ENCODE assay signal across 8 cellular contexts in the genomic region with DNA sequence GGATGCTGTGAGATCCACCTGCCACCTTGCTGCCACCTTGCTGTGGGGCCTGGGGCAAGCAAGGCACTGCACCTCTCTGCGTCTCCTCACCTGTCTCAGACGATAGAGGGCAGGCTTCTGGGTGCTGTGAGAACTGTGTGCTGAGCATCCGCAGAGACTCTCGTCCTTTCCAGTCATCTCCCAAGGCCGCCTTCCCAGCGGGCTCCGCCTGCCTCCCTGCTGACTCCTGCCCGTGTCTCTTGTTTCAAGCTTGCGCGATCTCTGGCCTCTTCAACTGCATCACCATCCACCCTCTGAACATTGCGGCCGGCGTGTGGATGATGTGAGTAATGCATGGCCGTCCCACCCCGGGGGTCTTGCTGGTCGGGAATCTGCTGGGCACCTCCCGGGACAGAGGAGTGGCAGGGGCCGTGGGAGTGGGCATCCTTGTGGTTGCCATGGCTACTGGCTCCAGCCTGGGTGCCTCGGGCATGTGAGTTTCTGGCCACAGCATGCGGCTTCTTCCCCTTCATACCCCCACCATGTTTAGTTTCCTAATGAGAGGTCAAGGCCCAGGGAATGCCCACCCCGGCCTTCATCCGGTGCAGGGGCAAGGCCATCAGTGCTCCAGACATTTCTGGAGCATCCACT. TPM values are rescaled to one million over a fixed set of nuclear protein-coding genes. Genes with fewer than 3 reads are reported as not detected.
DNase-seq lines count a peak whose midpoint lies in the region; TF ChIP-seq lines count a peak whose summit lies in the region.

No MANE protein-coding gene starts in this region.

- intact Hi-C loops in adrenal gland (cut with DNase I): no loop called here

- H3K9me3 ChIP-seq in adrenal gland (replicated peaks in 1 of 3): no peaks in the 10 kb centered on the region

- DNase-seq in COLO668 (lab: John Stamatoyannopoulos, UW; ENCODE audit: unreplicated experiment) (peak; percentile 17), HT-29 (ENCODE audit: low spot score) (peak; percentile 57), kidney epithelial cell (ENCODE audit: low read depth) (no peak), NCI-H446 treated with DMSO at 0.1 percent for 48 hours (lab: John Stamatoyannopoulos, UW) (no peak), inferior parietal cortex (ENCODE audit: extremely low spot score) (no peak), adrenal gland (no peak)
- DNase-seq in NK-92 treated with Interleukin-12 subunit alpha and Interleukin-12 subunit beta, amount 100 ng/mL, for 24 hours (lab: John Stamatoyannopoulos, UW): no peak

- H3K27me3 ChIP-seq in kidney epithelial cell (ENCODE audit: control insufficient read depth, insufficient read depth, low read length): no peaks in the 10 kb centered on the region
- H3K27me3 ChIP-seq in adrenal gland: no peaks in the 10 kb centered on the region

- TF ChIP-seq POLR2A in adrenal gland (IDR thresholded peaks at IDR 0.05): no peak

- H3K4me3 ChIP-seq in kidney epithelial cell (ENCODE audit: low read depth, low read length): no peak overlapping the region
- H3K4me3 ChIP-seq in adrenal gland: no peak overlapping the region

- WGBS in adrenal gland, 4 donors: 85 to 95% (median 88%) methylated on average over 16 to 22 of the region's 22 CpGs

- H3K27ac ChIP-seq in VCaP (no peak overlapping the region), adrenal gland (no peak overlapping the region)

- H3K36me3 ChIP-seq in kidney epithelial cell (ENCODE audit: control insufficient read depth, insufficient read depth, low read length) (peaks cover 1% of the 10 kb centered on the region), adrenal gland (replicated peaks in 1 of 2) (no peaks in the 10 kb centered on the region)

- H3K4me1 ChIP-seq in adrenal gland (replicated peaks in 1 of 2): peaks cover 0 to 21% of the 10 kb centered on the region in 2 donors

- peak; percentile 62 for TF ChIP-seq CTCF in VCaP (conservative IDR thresholded peaks at IDR 0.05)
- TF ChIP-seq CTCF in kidney epithelial cell (IDR thresholded peaks at IDR 0.05; ENCODE audit: insufficient read depth, low read length, poor library complexity, severe bottlenecking): peak; percentile 42
- TF ChIP-seq CTCF in adrenal gland (IDR thresholded peaks at IDR 0.05): no peak

RNA-seq across cellular contexts. Expression of a gene that starts 3.6 kb away (rescaled TPM):
- total RNA-seq in HT-29 (2014; rRNA removed; shearing (Covaris generic)): 48.0 and 59.5 TPM in 2 replicates
- total RNA-seq in kidney epithelial cell: 24.4 and 24.6 TPM in 2 replicates
- total RNA-seq in adrenal gland: 10 to 100 TPM; 11.4 to 29.5 (median 19.8) TPM
- 10 to 100 TPM in 1 of 3 donors, 1 to 10 TPM in 2; 6.5 to 11.1 (median 8.8) TPM for polyA plus RNA-seq in adrenal gland

RNA-seq across cellular contexts. Expression of a gene that starts 15.6 kb away (rescaled TPM):
- total RNA-seq in HT-29 (2014; rRNA removed; shearing (Covaris generic)): 12.5 and 14.4 TPM in 2 replicates
- total RNA-seq in kidney epithelial cell (51.8 and 60.9 TPM in 2 replicates), adrenal gland (10 to 100 TPM in 3 of 8 donors, 1 to 10 TPM in 5; 2.0 to 79.1 (median 8.8) TPM)
- polyA plus RNA-seq in adrenal gland: 1 to 10 TPM; 3.3 to 6.7 (median 5.0) TPM

RNA-seq across cellular contexts. Expression of a gene that starts 41.2 kb away (rescaled TPM):
- total RNA-seq in HT-29 (2014; rRNA removed; shearing (Covaris generic)): 0.39 and 1.0 TPM in 2 replicates
- 2.0 and 2.4 TPM in 2 replicates for total RNA-seq in kidney epithelial cell
- total RNA-seq in adrenal gland: 1 to 10 TPM in 5 of 8 donors, under 1 TPM in 3; 0.30 to 8.7 (median 1.8) TPM
- 10 to 100 TPM in 2 of 3 donors, under 1 TPM in 1; 0.15 to 19.9 (median 13.4) TPM for polyA plus RNA-seq in adrenal gland

RNA-seq across cellular contexts. Expression of a gene that starts 45.5 kb away (rescaled TPM):
- total RNA-seq in HT-29 (2014; rRNA removed; shearing (Covaris generic)): 30.7 and 32.3 TPM in 2 replicates
- total RNA-seq in kidney epithelial cell (21.9 and 23.1 TPM in 2 replicates), adrenal gland (10 to 100 TPM; 18.9 to 27.6 (median 22.8) TPM)
- 10 to 100 TPM; 19.4 to 24.2 (median 20.5) TPM for polyA plus RNA-seq in adrenal gland

Comparison
In these comparisons a context has a peak if more than half of its experiments do, and no peak if none do; other contexts are left out.
1. DNase-seq: peak in COLO668 (single experiment) and HT-29 (single experiment); none in kidney epithelial cell (single experiment), NCI-H446 treated with DMSO at 0.1 percent for 48 hours (single experiment), inferior parietal cortex (single experiment), NK-92 treated with Interleukin-12 subunit alpha and Interleukin-12 subunit beta, amount 100 ng/mL, for 24 hours (single experiment) and adrenal gland (0 of 7).
2. CTCF ChIP-seq: peak in VCaP (single experiment) and kidney epithelial cell (single experiment); none in adrenal gland (0 of 6).